In genomic region chr10:119396008-119396708, GRCh38 we compare ENCODE assay signal across 10 cellular contexts.
A peak's percentile ranks its signal among the peaks of the same experiment; 100 is the strongest.
DNase-seq lines count a peak whose midpoint lies in the region; ATAC-seq and TF ChIP-seq lines count a peak whose summit lies in the region.
"Had no signal": no experiment of that assay in that cellular context is flagged by ENCODE, and none has a peak within 500 bp of the region (broad histone marks: within the 10 kb centered on the region; RNA-seq: fewer than 3 reads in every experiment).

No MANE protein-coding gene starts in this region.

- no peak overlapping the region for H3K4me3 Mint-ChIP-seq in central memory CD8-positive, alpha-beta T cell
- no peak overlapping the region for H3K4me3 Mint-ChIP-seq in neural progenitor cell

- in situ Hi-C loops in GM13977 (cut with MboI; ENCODE audit: low pct_unique_long_range_greater_than_20kb, low sequenced_read_pairs, unreplicated experiment): no loop called here

- H3K27me3 Mint-ChIP-seq in central memory CD8-positive, alpha-beta T cell: no peaks in the 10 kb centered on the region
- peaks cover 13% of the 10 kb centered on the region for H3K27me3 Mint-ChIP-seq in neural progenitor cell (ENCODE audit: insufficient read depth, low read depth)

- H3K9me3 Mint-ChIP-seq in central memory CD8-positive, alpha-beta T cell: no peaks in the 10 kb centered on the region
- H3K9me3 Mint-ChIP-seq in neural progenitor cell: no peaks in the 10 kb centered on the region

- H4K20me1 ChIP-seq in BLaER1 (no peaks in the 10 kb centered on the region), neural progenitor cell (ENCODE audit: low read depth) (no peaks in the 10 kb centered on the region)

- no peaks in the 10 kb centered on the region for H3K9me3 ChIP-seq in BLaER1
- H3K9me3 ChIP-seq in neural progenitor cell (ENCODE audit: low read depth): no peaks in the 10 kb centered on the region

- H3F3A ChIP-seq in neural progenitor cell (ENCODE audit: low read depth): peaks cover 7% of the 10 kb centered on the region

- TF ChIP-seq CTCF in GM13977 (IDR thresholded peaks at IDR 0.05; ENCODE audit: extremely low read depth, insufficient read depth, missing control alignments) (no peak), neural progenitor cell (IDR thresholded peaks at IDR 0.05) (no peak)

- H3K27ac ChIP-seq in BLaER1: no peak overlapping the region
- H3K27ac ChIP-seq in neural progenitor cell: no peak overlapping the region
- H3K27ac ChIP-seq: C4-2B had no signal

- peaks cover 12% of the 10 kb centered on the region for H3K4me1 Mint-ChIP-seq in central memory CD8-positive, alpha-beta T cell
- peaks cover 5% of the 10 kb centered on the region for H3K4me1 Mint-ChIP-seq in neural progenitor cell

- no peak overlapping the region for H2AFZ ChIP-seq in neural progenitor cell (replicated peaks)

- peaks cover 3% of the 10 kb centered on the region for H3K36me3 Mint-ChIP-seq in central memory CD8-positive, alpha-beta T cell (ENCODE audit: insufficient read depth)
- peaks cover 2% of the 10 kb centered on the region for H3K36me3 Mint-ChIP-seq in neural progenitor cell

- no peak overlapping the region for H3K4me3 ChIP-seq in BLaER1
- no peak overlapping the region for H3K4me3 ChIP-seq in neural progenitor cell

- H3K4me1 ChIP-seq in BLaER1 (peaks cover 45% of the 10 kb centered on the region), neural progenitor cell (peaks cover 10% of the 10 kb centered on the region)

- H3K4me2 ChIP-seq in BLaER1 (peak overlapping the region; percentile 71), neural progenitor cell (no peak overlapping the region)

- H3K36me3 ChIP-seq in BLaER1: no peaks in the 10 kb centered on the region
- no peaks in the 10 kb centered on the region for H3K36me3 ChIP-seq in neural progenitor cell

- no peaks in the 10 kb centered on the region for H3K79me2 ChIP-seq in neural progenitor cell (ENCODE audit: low read depth)

- H3K9ac ChIP-seq in BLaER1 (no peak overlapping the region), neural progenitor cell (no peak overlapping the region)

- H3K27me3 ChIP-seq in BLaER1: no peaks in the 10 kb centered on the region; the same call in 1 of the 2 replicates
- H3K27me3 ChIP-seq in neural progenitor cell: no peaks in the 10 kb centered on the region

- ATAC-seq in central memory CD8-positive, alpha-beta T cell (replicated peaks; ENCODE audit: extremely low read depth, poor library complexity, severe bottlenecking): no peak

- DNase-seq in GM13977 (ENCODE audit: low spot score) (peak; percentile 75), neural progenitor cell (ENCODE audit: low spot score) (no peak), activated gamma-delta T cell (lab: John Stamatoyannopoulos, UW) (no peak), DMS53 treated with DMSO at 0.1 percent for 48 hours (lab: John Stamatoyannopoulos, UW; ENCODE audit: unreplicated experiment) (no peak), AG08396 (ENCODE audit: low spot score) (no peak), HK-2 (ENCODE audit: unreplicated experiment) (no peak)
- no peak for DNase-seq in central memory CD8-positive, alpha-beta T cell (ENCODE audit: low spot score in 2 of 2)
- DNase-seq: NCI-H2029 treated with DMSO at 0.1 percent for 48 hours had no signal

- H3K27ac Mint-ChIP-seq in central memory CD8-positive, alpha-beta T cell (ENCODE audit: low read depth): peak overlapping the region; percentile 40
- peak overlapping the region; percentile 76 for H3K27ac Mint-ChIP-seq in neural progenitor cell
